8 cellular contexts compared by ENCODE assay signal in the genomic region with DNA sequence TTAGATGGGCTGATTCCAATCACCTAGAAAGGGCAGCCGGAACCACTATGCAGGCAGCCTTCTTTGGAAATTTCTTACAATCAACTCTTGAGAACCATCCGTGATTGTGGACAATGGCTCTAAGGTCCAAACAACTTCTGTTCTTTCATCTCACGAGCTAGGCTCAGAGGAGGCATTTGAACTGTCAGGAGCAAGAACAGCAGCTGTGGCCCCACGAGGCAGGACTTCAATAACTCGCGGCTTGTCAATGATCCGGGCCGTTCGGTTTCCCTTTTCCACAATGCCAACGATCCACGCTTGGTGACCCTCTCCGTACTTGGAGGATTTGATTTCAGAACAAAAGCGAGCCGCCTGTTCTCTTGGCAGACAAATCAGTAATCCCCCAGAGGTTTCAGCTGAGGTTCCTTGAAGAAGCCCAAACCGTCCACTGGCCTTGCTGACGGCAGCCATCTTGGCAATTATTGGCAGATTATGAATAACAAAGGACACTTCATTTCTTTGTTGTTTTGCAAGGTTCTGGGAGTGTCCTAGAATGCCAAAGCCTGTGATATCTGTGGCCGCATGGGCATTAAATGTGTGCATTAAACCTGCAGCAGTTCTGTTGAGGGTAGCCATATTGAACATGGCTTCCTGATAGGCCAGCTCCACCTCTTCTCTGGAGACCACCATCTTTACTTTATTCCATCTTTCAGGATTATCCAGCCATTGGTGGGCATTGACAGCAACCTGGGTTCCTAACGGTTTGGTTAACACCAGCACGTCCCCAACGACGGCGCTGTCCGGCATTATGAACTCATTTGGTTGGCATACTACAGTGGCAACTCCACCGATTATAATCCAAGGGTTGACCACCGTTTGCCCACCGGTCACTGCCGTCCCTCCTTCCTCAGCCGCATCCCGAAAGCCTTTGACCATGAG. TPM values are rescaled to one million over a fixed set of nuclear protein-coding genes. Genes with fewer than 3 reads are reported as not detected.
A peak's percentile ranks its signal among the peaks of the same experiment; 100 is the strongest.
DNase-seq lines count a peak whose midpoint lies in the region; ATAC-seq and TF ChIP-seq lines count a peak whose summit lies in the region.

No MANE protein-coding gene starts in this region.

- H3K27me3 Mint-ChIP-seq in IgD-negative memory B cell (no peaks in the 10 kb centered on the region), natural killer cell (ENCODE audit: low read depth in 2 of 2) (no peaks in the 10 kb centered on the region)

- CTCF ChIA-PET in BJ (lab: Yijun Ruan, JAX) = interaction anchor here (0.9 to 2.0 kb wide), 4 partner anchors 15 to 185 kb away, joined by 3 to 9 read pairs (median 4); a partner anchor contains a TSS

- ATAC-seq in natural killer cell (no peak), GM19463 (IDR thresholded peaks at IDR 0.05; ENCODE audit: unreplicated experiment) (no peak)

- H3K4me3 Mint-ChIP-seq in IgD-negative memory B cell = peak overlapping the region; percentile 89 to 99 (median 95)
- H3K4me3 Mint-ChIP-seq in natural killer cell = peak overlapping the region; percentile 96

- TF ChIP-seq CTCF in BJ (IDR thresholded peaks at IDR 0.05; ENCODE audit: insufficient read depth, low read depth, low read length) (no peak), natural killer cell (IDR thresholded peaks at IDR 0.05) (no peak)

- POLR2A ChIA-PET in BJ (lab: Charles Lee) = no interaction called here

- H3K36me3 Mint-ChIP-seq in IgD-negative memory B cell (peaks cover 12% of the 10 kb centered on the region), natural killer cell (peaks cover 7% of the 10 kb centered on the region)

- H3K4me1 Mint-ChIP-seq in IgD-negative memory B cell = peaks cover 26 to 36% (median 29%) of the 10 kb centered on the region in 3 donors
- H3K4me1 Mint-ChIP-seq in natural killer cell = peaks cover 31 to 32% of the 10 kb centered on the region in 2 donors

- H3K9me3 Mint-ChIP-seq in IgD-negative memory B cell (peaks cover 0 to 2% (median 0%) of the 10 kb centered on the region in 3 donors), natural killer cell (peaks cover 0 to 3% of the 10 kb centered on the region in 2 donors)

- H3K27me3 ChIP-seq in BJ (ENCODE audit: control insufficient read depth, insufficient read depth, low read length) = no peaks in the 10 kb centered on the region

- H3K27ac ChIP-seq in cingulate gyrus (ENCODE audit: low read depth, low read length) = peak overlapping the region; percentile 93

- DNase-seq in BJ (ENCODE audit: low read depth) = no peak
- no peak for DNase-seq in natural killer cell
- DNase-seq in NCI-H69 (lab: John Stamatoyannopoulos, UW) = no peak
- no peak for DNase-seq in 8988T
- no peak for DNase-seq in C1 segment of cervical spinal cord (lab: John Stamatoyannopoulos, UW)

- H3K27ac Mint-ChIP-seq in IgD-negative memory B cell = no peak overlapping the region
- peak overlapping the region; percentile 7 to 94 for H3K27ac Mint-ChIP-seq in natural killer cell

- H3K4me3 ChIP-seq in BJ (ENCODE audit: low read depth, low read length) = peak overlapping the region; percentile 72

- intact Hi-C loops in natural killer cell (cut with micrococcal nuclease) = loop anchor here (1.0 kb wide), 1 partner anchor 14 kb away; a partner anchor contains a TSS

- peaks cover 2% of the 10 kb centered on the region for H3K36me3 ChIP-seq in BJ (ENCODE audit: control insufficient read depth, insufficient read depth, low read length)

RNA-seq across cellular contexts. Expression of a gene that starts 1.2 kb away (rescaled TPM):
- polyA plus RNA-seq in BJ (2011; rRNA removed) (44.4 and 50.3 TPM in 2 replicates), IgD-negative memory B cell (64.0 TPM)
- 17.3 and 24.1 TPM in 2 replicates for polyA minus RNA-seq in BJ (2011; rRNA and poly(A)+ RNA removed)
- total RNA-seq in natural killer cell = 10 to 100 TPM; 25.5 to 37.6 (median 35.0) TPM

RNA-seq across cellular contexts. Expression of a gene that starts 14.7 kb away (rescaled TPM):
- polyA plus RNA-seq in BJ (2011; rRNA removed) (27.5 and 33.9 TPM in 2 replicates), IgD-negative memory B cell (137 TPM)
- 7.9 and 17.3 TPM in 2 replicates for polyA minus RNA-seq in BJ (2011; rRNA and poly(A)+ RNA removed)
- 10 to 100 TPM; 11.2 to 16.9 (median 15.2) TPM for total RNA-seq in natural killer cell

RNA-seq across cellular contexts. Expression of a gene that starts 28.1 kb away (rescaled TPM):
- polyA plus RNA-seq in BJ (2011; rRNA removed) (0.06 TPM in 2 replicates), IgD-negative memory B cell (51.9 TPM)
- 0.05 TPM in 1 of 2 replicates, not detected in the other for polyA minus RNA-seq in BJ (2011; rRNA and poly(A)+ RNA removed)
- total RNA-seq in natural killer cell = 1,000 to 10,000 TPM; 1,131 to 1,260 (median 1,176) TPM

RNA-seq across cellular contexts. Expression of a gene that starts 37.1 kb away (rescaled TPM):
- 6.8 and 7.9 TPM in 2 replicates for polyA plus RNA-seq in BJ (2011; rRNA removed)
- polyA minus RNA-seq in BJ (2011; rRNA and poly(A)+ RNA removed) = 2.1 and 4.3 TPM in 2 replicates
- polyA plus RNA-seq in IgD-negative memory B cell = 4.8 TPM
- total RNA-seq in natural killer cell = 1 to 10 TPM in 2 of 3 donors, under 1 TPM in 1; 0.70 to 1.4 (median 1.4) TPM

RNA-seq across cellular contexts. Expression of a gene that starts 49.3 kb away (rescaled TPM):
- polyA plus RNA-seq in BJ (2011; rRNA removed) (2.8 and 4.6 TPM in 2 replicates), IgD-negative memory B cell (9.7 TPM)
- polyA minus RNA-seq in BJ (2011; rRNA and poly(A)+ RNA removed) = 2.6 and 5.3 TPM in 2 replicates
- total RNA-seq in natural killer cell = 1 to 10 TPM; 5.5 to 7.4 (median 7.1) TPM

Comparison
In these comparisons a context has a peak if more than half of its experiments do, and no peak if none do; other contexts are left out.
1. H3K27ac Mint-ChIP-seq: peak in natural killer cell (2 of 2); none in IgD-negative memory B cell (0 of 3).
2. RNA of a gene that starts 28.1 kb away (polyA plus RNA-seq): 51.9 TPM in IgD-negative memory B cell (single experiment); 0.06 TPM in BJ; every median in the first group is over 10 times any median in the second.